31 cellular contexts compared by ENCODE assay signal in the genomic region with DNA sequence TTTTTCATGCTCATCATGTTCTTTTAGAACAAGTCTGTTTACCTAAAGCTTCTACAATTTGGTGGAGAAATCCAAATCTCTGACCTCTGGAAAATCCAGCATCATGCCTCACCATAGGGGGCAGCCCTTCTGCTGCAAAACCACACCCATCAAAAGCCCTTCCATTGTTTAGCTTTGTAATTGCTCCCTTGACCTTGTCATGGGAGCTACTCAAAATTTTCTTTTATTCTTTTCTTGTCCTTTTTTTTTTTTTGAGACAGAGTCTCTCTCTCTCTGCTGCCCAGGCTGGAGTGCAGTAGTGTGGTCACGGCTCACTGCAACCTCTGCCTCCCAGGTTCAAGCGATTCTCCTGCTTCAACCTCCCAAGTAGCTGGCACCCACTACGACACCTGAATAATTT.
"Had no signal": no experiment of that assay in that cellular context is flagged by ENCODE, and none has a peak within 500 bp of the region (broad histone marks: within the 10 kb centered on the region; RNA-seq: fewer than 3 reads in every experiment).

No MANE protein-coding gene starts in this region.

- H3K27ac ChIP-seq: ascending aorta, cardiac muscle cell, VCaP had no signal

- ATAC-seq: activated CD4-positive, alpha-beta T cell treated with anti-CD3 and anti-CD28 coated beads for 36 hours; activated CD4-positive, CD25-positive, alpha-beta regulatory T cell treated with anti-CD3 and anti-CD28 coated beads, Interleukin-2, amount 50 U/mL, for 24 hours; activated CD8-positive, alpha-beta memory T cell treated with anti-CD3 and anti-CD28 coated beads, Interleukin-2, amount 10 ng/mL, durations not matched to agents 7 days and 5 days; activated CD8-positive, alpha-beta T cell treated with anti-CD3 and anti-CD28 coated beads, Interleukin-2, amount 10 ng/mL, durations not matched to agents 7 days and 5 days; activated naive CD8-positive, alpha-beta T cell treated with anti-CD3 and anti-CD28 coated beads, Interleukin-2, amount 50 U/mL, for 24 hours had no signal

- H3K4me1 ChIP-seq: ascending aorta had no signal

- FAIRE-seq: bronchial epithelial cell, TTC549 had no signal

- H3K9me3 ChIP-seq: ascending aorta had no signal

- H3K4me3 ChIP-seq: ascending aorta, cardiac muscle cell had no signal

- DNase-seq: activated CD4-positive, alpha-beta memory T cell treated with anti-CD3 and anti-CD28 coated beads, Interleukin-2, amount 10 ng/mL, durations not matched to agents 7 days and 5 days; activated CD4-positive, alpha-beta T cell treated with anti-CD3 and anti-CD28 coated beads for 1 hour; activated CD4-positive, alpha-beta T cell treated with anti-CD3 and anti-CD28 coated beads for 36 hours; activated CD4-positive, alpha-beta T cell treated with anti-CD3 and anti-CD28 coated beads for 48 hours; activated CD4-positive, alpha-beta T cell treated with anti-CD3 and anti-CD28 coated beads, Interleukin-2, amount 10 ng/mL, durations not matched to agents 7 days and 5 days; activated CD4-positive, alpha-beta T cell treated with anti-CD3 and anti-CD28 coated beads, Interleukin-2, amount 50 U/mL, for 48 hours; activated CD4-positive, CD25-positive, alpha-beta regulatory T cell; activated CD8-positive, alpha-beta memory T cell treated with anti-CD3 and anti-CD28 coated beads for 24 hours; activated CD8-positive, alpha-beta memory T cell treated with anti-CD3 and anti-CD28 coated beads, Interleukin-2, amount 10 ng/mL, durations not matched to agents 7 days and 5 days; activated CD8-positive, alpha-beta memory T cell treated with anti-CD3 and anti-CD28 coated beads, Interleukin-2, amount 50 U/mL, for 48 hours; activated CD8-positive, alpha-beta T cell treated with anti-CD3 and anti-CD28 coated beads, Interleukin-2, amount 10 ng/mL, durations not matched to agents 7 days and 5 days; activated effector memory CD4-positive, alpha-beta T cell treated with Interleukin-2 at 50 U/mL for 16 hours; activated gamma-delta T cell; activated naive CD4-positive, alpha-beta T cell treated with anti-CD3 and anti-CD28 coated beads, Interleukin-2, amount 10 ng/mL, durations not matched to agents 7 days and 5 days; activated naive CD4-positive, alpha-beta T cell treated with Interleukin-2 at 50 U/mL for 16 hours; activated naive CD8-positive, alpha-beta T cell treated with anti-CD3 and anti-CD28 coated beads, Interleukin-2, amount 10 ng/mL, durations not matched to agents 7 days and 5 days; activated naive CD8-positive, alpha-beta T cell treated with anti-CD3 and anti-CD28 coated beads, Interleukin-2, amount 50 U/mL, for 24 hours; activated T-cell treated with anti-CD3 and anti-CD28 coated beads, Interleukin-2, amount 50 U/mL, for 24 hours; activated T-cell treated with anti-CD3 and anti-CD28 coated beads, Interleukin-2, amount 50 U/mL, for 48 hours; amygdala; anterior cingulate cortex; caudate nucleus; cerebellar nuclear complex; T-helper 2 cell; T-helper 9 cell had no signal

- H3K27me3 ChIP-seq: ascending aorta, cardiac muscle cell had no signal

- H3K36me3 ChIP-seq: ascending aorta, cardiac muscle cell had no signal
